8 cellular contexts compared by ENCODE assay signal in the genomic region with DNA sequence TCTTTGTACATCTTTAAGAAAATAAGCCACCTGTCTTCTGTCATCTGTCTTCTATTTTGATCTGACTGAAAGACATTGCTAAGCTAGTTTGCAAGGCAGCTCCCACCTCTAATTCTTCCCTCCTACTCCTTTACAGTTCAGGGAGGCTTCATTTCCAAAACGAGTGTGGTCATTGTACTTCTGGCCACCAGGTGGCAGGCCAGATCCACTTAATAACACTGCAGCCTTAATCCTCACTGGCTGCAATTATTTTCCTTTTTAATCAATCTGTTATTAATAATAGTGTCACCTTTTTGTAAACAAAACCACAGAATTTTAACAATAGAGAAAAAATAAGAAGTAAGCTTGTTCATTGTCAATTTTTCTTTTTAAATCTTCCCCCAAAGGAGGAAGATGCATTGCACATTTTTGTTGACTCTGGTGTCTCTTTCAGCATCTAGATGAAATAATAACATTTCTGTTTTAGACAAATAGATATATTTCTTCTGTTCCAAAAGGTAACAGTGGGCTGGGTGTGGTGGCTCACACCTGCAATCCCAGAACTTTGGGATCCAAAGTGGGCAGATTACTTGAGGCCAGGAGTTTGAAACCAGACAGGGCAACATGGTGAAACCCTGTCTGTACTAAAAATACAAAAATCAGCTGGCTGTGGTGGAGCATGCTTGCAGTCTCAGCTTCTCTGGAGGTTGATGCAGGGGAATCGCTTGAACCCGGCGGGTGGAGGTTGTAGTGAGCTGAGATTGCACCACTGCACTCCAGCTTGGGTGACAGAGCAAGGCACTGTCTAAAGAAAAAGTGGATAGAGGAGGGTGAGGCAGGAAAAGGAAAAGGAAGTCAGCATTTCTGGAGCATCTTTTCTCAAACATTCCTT. TPM values are rescaled to one million over a fixed set of nuclear protein-coding genes. Genes with fewer than 3 reads are reported as not detected.
DNase-seq lines count a peak whose midpoint lies in the region; ATAC-seq and TF ChIP-seq lines count a peak whose summit lies in the region.

No MANE protein-coding gene starts in this region.

- ATAC-seq in activated CD4-positive, CD25-positive, alpha-beta regulatory T cell treated with anti-CD3 and anti-CD28 coated beads, Interleukin-2, amount 50 U/mL, for 24 hours = peak; percentile 49 to 68
- ATAC-seq in natural killer cell (peak; percentile 76 to 84 (median 77)), GM18907 (IDR thresholded peaks at IDR 0.05; ENCODE audit: unreplicated experiment) (no peak), GM19328 (IDR thresholded peaks at IDR 0.05; ENCODE audit: unreplicated experiment) (no peak)

- TF ChIP-seq CTCF in natural killer cell (IDR thresholded peaks at IDR 0.05) = peak; percentile 96

- no peak for TF ChIP-seq POLR2A in erythroblast (IDR thresholded peaks at IDR 0.05; ENCODE audit: low read length)

- no peaks in the 10 kb centered on the region for H3K4me1 Mint-ChIP-seq in activated CD4-positive, alpha-beta T cell treated with anti-CD3 and anti-CD28 coated beads, Interleukin-2, amount 10 ng/mL, durations not matched to agents 7 days and 5 days
- peaks cover 57% of the 10 kb centered on the region in 2 donors for H3K4me1 Mint-ChIP-seq in natural killer cell

- H3K36me3 Mint-ChIP-seq in activated CD4-positive, alpha-beta T cell treated with anti-CD3 and anti-CD28 coated beads, Interleukin-2, amount 10 ng/mL, durations not matched to agents 7 days and 5 days (ENCODE audit: low read depth) = peaks cover 6% of the 10 kb centered on the region
- H3K36me3 Mint-ChIP-seq in natural killer cell = peaks cover 6% of the 10 kb centered on the region

- no peak overlapping the region for H3K27ac Mint-ChIP-seq in activated CD4-positive, alpha-beta T cell treated with anti-CD3 and anti-CD28 coated beads, Interleukin-2, amount 10 ng/mL, durations not matched to agents 7 days and 5 days
- peak overlapping the region; percentile 85 to 89 for H3K27ac Mint-ChIP-seq in natural killer cell

- CTCF ChIA-PET in activated CD4-positive, alpha-beta T cell treated with anti-CD3 and anti-CD28 coated beads, Interleukin-2, amount 10 ng/mL, durations not matched to agents 7 days and 5 days (lab: Charles Lee) = interaction anchor here (0.6 to 1.8 kb wide), 4 partner anchors 9 to 242 kb away, joined by 3 to 7 read pairs (median 3); no protein-coding TSS in a partner anchor

- intact Hi-C loops in natural killer cell (cut with micrococcal nuclease) = loop anchor here (1.0 to 5.0 kb wide), 6 partner anchors 216 to 514 kb away; partner anchors contain the start of genes KLRC1 and STYK1

- no peak for DNase-seq in activated CD4-positive, CD25-positive, alpha-beta regulatory T cell treated with anti-CD3 and anti-CD28 coated beads, Interleukin-2, amount 50 U/mL, for 72 hours
- DNase-seq in NCI-H1105 (lab: John Stamatoyannopoulos, UW) = peak; percentile 22
- DNase-seq in activated CD4-positive, alpha-beta T cell treated with anti-CD3 and anti-CD28 coated beads, Interleukin-2, amount 10 ng/mL, durations not matched to agents 7 days and 5 days = peak; percentile 29
- DNase-seq in erythroblast (lab: John Stamatoyannopoulos, UW) = peak; percentile 46 to 75
- DNase-seq in natural killer cell = peak; percentile 53

- POLR2A ChIA-PET in activated CD4-positive, alpha-beta T cell treated with anti-CD3 and anti-CD28 coated beads, Interleukin-2, amount 10 ng/mL, durations not matched to agents 7 days and 5 days (lab: Charles Lee) = no interaction called here

- peaks cover 15% of the 10 kb centered on the region for H3K27me3 Mint-ChIP-seq in activated CD4-positive, alpha-beta T cell treated with anti-CD3 and anti-CD28 coated beads, Interleukin-2, amount 10 ng/mL, durations not matched to agents 7 days and 5 days
- no peaks in the 10 kb centered on the region for H3K27me3 Mint-ChIP-seq in natural killer cell (ENCODE audit: low read depth in 2 of 2)

- peaks cover 16% of the 10 kb centered on the region for H3K9me3 Mint-ChIP-seq in activated CD4-positive, alpha-beta T cell treated with anti-CD3 and anti-CD28 coated beads, Interleukin-2, amount 10 ng/mL, durations not matched to agents 7 days and 5 days
- no peaks in the 10 kb centered on the region for H3K9me3 Mint-ChIP-seq in natural killer cell

- H3K4me3 Mint-ChIP-seq in activated CD4-positive, alpha-beta T cell treated with anti-CD3 and anti-CD28 coated beads, Interleukin-2, amount 10 ng/mL, durations not matched to agents 7 days and 5 days = no peak overlapping the region
- peak overlapping the region; percentile 56 for H3K4me3 Mint-ChIP-seq in natural killer cell

RNA-seq across cellular contexts. Expression of gene GABARAPL1, which starts 23.3 kb away (rescaled TPM):
- total RNA-seq in activated CD4-positive, alpha-beta T cell treated with anti-CD3 and anti-CD28 coated beads, Interleukin-2, amount 10 ng/mL, durations not matched to agents 7 days and 5 days = 1 to 10 TPM; 5.5 to 6.3 TPM
- total RNA-seq in natural killer cell = 100 to 1,000 TPM; 157 to 233 (median 160) TPM

RNA-seq across cellular contexts. Expression of gene TMEM52B, which starts 57.2 kb away (rescaled TPM):
- total RNA-seq in activated CD4-positive, alpha-beta T cell treated with anti-CD3 and anti-CD28 coated beads, Interleukin-2, amount 10 ng/mL, durations not matched to agents 7 days and 5 days = not detected
- total RNA-seq in natural killer cell = 1 to 10 TPM in 1 of 3 donors, not detected in 2; 1.5 TPM

Comparison
In these comparisons a context has a peak if more than half of its experiments do, and no peak if none do; other contexts are left out.
1. ATAC-seq: peak in activated CD4-positive, CD25-positive, alpha-beta regulatory T cell treated with anti-CD3 and anti-CD28 coated beads, Interleukin-2, amount 50 U/mL, for 24 hours (2 of 2) and natural killer cell (3 of 3); none in GM18907 (single experiment) and GM19328 (single experiment).
2. RNA of gene GABARAPL1, which starts 23.3 kb away (total RNA-seq): 157 to 233 TPM in natural killer cell; 5.5 to 6.3 TPM in activated CD4-positive, alpha-beta T cell treated with anti-CD3 and anti-CD28 coated beads, Interleukin-2, amount 10 ng/mL, durations not matched to agents 7 days and 5 days; every median in the first group is over 10 times any median in the second.